3 cellular contexts compared by ENCODE assay signal in genomic region chr1:31145581-31146117, GRCh38.
TF ChIP-seq lines count a peak whose summit lies in the region.

No MANE protein-coding gene starts in this region.

TF ChIP-seq in A549, 52 proteins besides CTCF, POLR2A, EP300 and RAD21:
- TF ChIP-seq MAFK (IDR thresholded peaks at IDR 0.05; ENCODE audit: partially characterized antibody) (peak; percentile 9), RCOR1 (IDR thresholded peaks at IDR 0.05; ENCODE audit: low read depth, low read length) (no peak)

TF ChIP-seq in GM23338, 12 proteins besides CTCF, POLR2A, EP300 and RAD21:
- TF ChIP-seq ZNF462 (CRISPR knock-in tag; IDR thresholded peaks at IDR 0.05) (no peak), REST (IDR thresholded peaks at IDR 0.05; ENCODE audit: unreplicated experiment) (no peak), ETS1 (IDR thresholded peaks at IDR 0.05) (no peak), CREB1 (CRISPR knock-in tag; IDR thresholded peaks at IDR 0.05; ENCODE audit: low read depth) (no peak), ZNF114 (CRISPR knock-in tag; IDR thresholded peaks at IDR 0.05) (no peak), EZH2phosphoT487 (IDR thresholded peaks at IDR 0.05; ENCODE audit: unreplicated experiment) (no peak), NANOG (IDR thresholded peaks at IDR 0.05; ENCODE audit: borderline replicate concordance) (no peak), POLR2AphosphoS5 (IDR thresholded peaks at IDR 0.05; ENCODE audit: low read depth) (no peak), JUNB (IDR thresholded peaks at IDR 0.05; ENCODE audit: unreplicated experiment) (no peak), STAT1 (IDR thresholded peaks at IDR 0.05; ENCODE audit: unreplicated experiment) (no peak), EZH2 (IDR thresholded peaks at IDR 0.05; ENCODE audit: low read depth, unreplicated experiment) (no peak), ZNF331 (CRISPR knock-in tag; IDR thresholded peaks at IDR 0.05; ENCODE audit: low read depth) (no peak)

TF ChIP-seq in K562, 482 proteins besides CTCF, POLR2A, EP300 and RAD21:
- TF ChIP-seq SMAD1 (IDR thresholded peaks at IDR 0.05; ENCODE audit: low read depth, low read length, partially characterized antibody) (no peak), CSDE1 (IDR thresholded peaks at IDR 0.05) (no peak), XRCC5 (IDR thresholded peaks at IDR 0.05; ENCODE audit: low read depth, low read length) (no peak), ZNF316 (IDR thresholded peaks at IDR 0.05) (peak; percentile 66), CUX1 (CRISPR knock-in tag; IDR thresholded peaks at IDR 0.05) (no peak), C11orf30 (IDR thresholded peaks at IDR 0.05; ENCODE audit: low read depth) (peak; percentile 63; the same call in 1 of the 2 replicates), NCOA2 (IDR thresholded peaks at IDR 0.05; ENCODE audit: partially characterized antibody in 2 of 2) (no peak), MAFG (tag; conservative IDR thresholded peaks at IDR 0.05) (peak; percentile 25; the same call in 1 of the 2 replicates), SRSF9 (IDR thresholded peaks at IDR 0.05; ENCODE audit: borderline replicate concordance, low read depth, low read length) (no peak), IRF9 (tag; IDR thresholded peaks at IDR 0.05) (no peak), FOS (IDR thresholded peaks at IDR 0.05; ENCODE audit: extremely low read depth, insufficient read length) (no peak), DDX20 (tag; IDR thresholded peaks at IDR 0.05; ENCODE audit: low read depth) (no peak)
